Comparison of ENCODE assay signal across 1 cellular context in genomic region chr20:49786671-49787370, GRCh38.
TF ChIP-seq lines count a peak whose summit lies in the region.

No MANE protein-coding gene starts in this region.

TF ChIP-seq in K562, 482 proteins besides CTCF, POLR2A, EP300 and RAD21 (continues in another document):
- no peak for TF ChIP-seq AFF4 (CRISPR knock-in tag; IDR thresholded peaks at IDR 0.05)
- TF ChIP-seq RBFOX2 (IDR thresholded peaks at IDR 0.05; ENCODE audit: low read depth, low read length): no peak
- no peak for TF ChIP-seq ZNF24 (IDR thresholded peaks at IDR 0.05)
- TF ChIP-seq BCOR (IDR thresholded peaks at IDR 0.05): peak; percentile 40; the same call in 1 of the 2 replicates
- TF ChIP-seq PCBP2 (IDR thresholded peaks at IDR 0.05; ENCODE audit: low read depth, low read length, poor library complexity, severe bottlenecking): no peak
- TF ChIP-seq DIDO1 (tag; IDR thresholded peaks at IDR 0.05; ENCODE audit: low read depth): no peak
- TF ChIP-seq DEAF1 (CRISPR knock-in tag; IDR thresholded peaks at IDR 0.05): no peak
- peak; percentile 63 for TF ChIP-seq BRD9 (IDR thresholded peaks at IDR 0.05; ENCODE audit: low read depth, partially characterized antibody)
- no peak for TF ChIP-seq MXD1 (CRISPR knock-in tag; IDR thresholded peaks at IDR 0.05; ENCODE audit: borderline replicate concordance, poor library complexity, severe bottlenecking)
- no peak for TF ChIP-seq ZNF347 (CRISPR knock-in tag; IDR thresholded peaks at IDR 0.05; ENCODE audit: low read depth)
- no peak for TF ChIP-seq ZNF79 (CRISPR knock-in tag; IDR thresholded peaks at IDR 0.05; ENCODE audit: low read depth)
- no peak for TF ChIP-seq ZNF408 (CRISPR knock-in tag; IDR thresholded peaks at IDR 0.05; ENCODE audit: low read depth)
- TF ChIP-seq ARID3A (IDR thresholded peaks at IDR 0.05; ENCODE audit: borderline replicate concordance, low read depth, low read length): no peak
- TF ChIP-seq TAF9B (IDR thresholded peaks at IDR 0.05; ENCODE audit: partially characterized antibody): no peak
- no peak for TF ChIP-seq ADNP (tag; IDR thresholded peaks at IDR 0.05)
- no peak for TF ChIP-seq HNRNPK (IDR thresholded peaks at IDR 0.05; ENCODE audit: low read depth, low read length, poor library complexity, severe bottlenecking)
- TF ChIP-seq PTTG1 (tag; IDR thresholded peaks at IDR 0.05; ENCODE audit: low read depth): no peak
- no peak for TF ChIP-seq CSDE1 (IDR thresholded peaks at IDR 0.05)
- no peak for TF ChIP-seq PATZ1 (CRISPR knock-in tag; IDR thresholded peaks at IDR 0.05; ENCODE audit: borderline replicate concordance)
- TF ChIP-seq CREB1 (IDR thresholded peaks at IDR 0.05): no peak
- TF ChIP-seq CREB1 (CRISPR knock-in tag; IDR thresholded peaks at IDR 0.05): no peak
- TF ChIP-seq CHD4 (IDR thresholded peaks at IDR 0.05; ENCODE audit: insufficient read depth, insufficient replicate concordance, low read depth, low read length, poor library complexity, severe bottlenecking): no peak
- TF ChIP-seq MCM5 (IDR thresholded peaks at IDR 0.05; ENCODE audit: low read depth): no peak
- TF ChIP-seq MAX (CRISPR knock-in tag; IDR thresholded peaks at IDR 0.05): no peak
- no peak for TF ChIP-seq SOX6 (IDR thresholded peaks at IDR 0.05)
- no peak for TF ChIP-seq KDM4B (IDR thresholded peaks at IDR 0.05; ENCODE audit: borderline replicate concordance in 2 of 2, low read depth in 1 of 2)
- TF ChIP-seq TEAD4 (IDR thresholded peaks at IDR 0.05; ENCODE audit: low read length): no peak
- TF ChIP-seq TEAD4 (CRISPR knock-in tag; IDR thresholded peaks at IDR 0.05; ENCODE audit: borderline replicate concordance): no peak
- TF ChIP-seq ETV1 (tag; conservative IDR thresholded peaks at IDR 0.05; ENCODE audit: low read depth): peak; percentile 35; the same call in 1 of the 2 replicates
- no peak for TF ChIP-seq GATAD2A (IDR thresholded peaks at IDR 0.05)
- no peak for TF ChIP-seq ARID1B (IDR thresholded peaks at IDR 0.05)
- TF ChIP-seq ZBTB26 (CRISPR knock-in tag; IDR thresholded peaks at IDR 0.05): no peak
- TF ChIP-seq USF2 (CRISPR knock-in tag; IDR thresholded peaks at IDR 0.05): no peak
- TF ChIP-seq PCBP1 (IDR thresholded peaks at IDR 0.05; ENCODE audit: low read depth, low read length, poor library complexity, severe bottlenecking): no peak
- TF ChIP-seq ZNF124 (CRISPR knock-in tag; IDR thresholded peaks at IDR 0.05): no peak
- TF ChIP-seq ATF7 (IDR thresholded peaks at IDR 0.05): no peak
- TF ChIP-seq ZNF449 (CRISPR knock-in tag; IDR thresholded peaks at IDR 0.05): no peak
- TF ChIP-seq SNRNP70 (optimal IDR thresholded peaks at IDR 0.05; ENCODE audit: low read depth, low read length): no peak
- TF ChIP-seq ZFP36 (IDR thresholded peaks at IDR 0.05; ENCODE audit: low read depth, low read length, partially characterized antibody): peak; percentile 6
- TF ChIP-seq MBD2 (IDR thresholded peaks at IDR 0.05; ENCODE audit: borderline replicate concordance, low read depth): no peak
- 0 out of 2 replicates have a peak, but pooled peaks have one; percentile 24 for TF ChIP-seq EGR1 (conservative IDR thresholded peaks at IDR 0.05)
- TF ChIP-seq ZBTB11 (CRISPR knock-in tag; IDR thresholded peaks at IDR 0.05): no peak
- TF ChIP-seq KDM1A (IDR thresholded peaks at IDR 0.05): peak; percentile 6 to 23; a peak in 1 of 4 replicates
- no peak for TF ChIP-seq MEF2A (IDR thresholded peaks at IDR 0.05; ENCODE audit: control insufficient read depth, low read depth, low read length)
- no peak for TF ChIP-seq ZNF217 (CRISPR knock-in tag; IDR thresholded peaks at IDR 0.05)
- no peak for TF ChIP-seq RAD51 (IDR thresholded peaks at IDR 0.05; ENCODE audit: borderline replicate concordance, low read depth)
- TF ChIP-seq VEZF1 (CRISPR knock-in tag; IDR thresholded peaks at IDR 0.05): no peak
- no peak for TF ChIP-seq HLTF (IDR thresholded peaks at IDR 0.05)
- TF ChIP-seq ZNF263 (CRISPR knock-in tag; IDR thresholded peaks at IDR 0.05; ENCODE audit: borderline replicate concordance): no peak
